ENCODE assay signal across 21 cellular contexts in genomic region chr15:99291643-99292042, GRCh38. TPM values are rescaled to one million over a fixed set of nuclear protein-coding genes. Genes with fewer than 3 reads are reported as not detected.
DNase-seq lines count a peak whose midpoint lies in the region; ATAC-seq, FAIRE-seq and TF ChIP-seq lines count a peak whose summit lies in the region.
"Had no signal": no experiment of that assay in that cellular context is flagged by ENCODE, and none has a peak within 500 bp of the region (broad histone marks: within the 10 kb centered on the region; RNA-seq: fewer than 3 reads in every experiment).

No MANE protein-coding gene starts in this region.

- POLR2A ChIA-PET in A549 (lab: Yijun Ruan, JAX): no interaction called here
- POLR2A ChIA-PET in activated CD4-positive, alpha-beta T cell treated with anti-CD3 and anti-CD28 coated beads, Interleukin-2, amount 10 ng/mL, durations not matched to agents 7 days and 5 days (lab: Charles Lee): no interaction called here

- TF ChIP-seq CTCF in A549 (IDR thresholded peaks at IDR 0.05) (no peak), DND-41 (IDR thresholded peaks at IDR 0.05; ENCODE audit: borderline replicate concordance, extremely low read depth, low read length, poor library complexity, severe bottlenecking) (no peak), progenitor cell of endocrine pancreas (IDR thresholded peaks at IDR 0.05; ENCODE audit: unreplicated experiment) (no peak), dorsolateral prefrontal cortex (IDR thresholded peaks at IDR 0.05 in 54 of 56, conservative IDR thresholded peaks at IDR 0.05 in 2 of 56; ENCODE audit: low read depth in 1 of 56, partially characterized antibody in 56 of 56) (no peak)

- H3K27me3 ChIP-seq in DND-41 (ENCODE audit: insufficient read depth, low read length, poor library complexity) (no peaks in the 10 kb centered on the region), dorsolateral prefrontal cortex (no peaks in the 10 kb centered on the region)
- H3K27me3 ChIP-seq: BLaER1 treated with 17β-estradiol and CSF1 and Interleukin-3, amounts not matched to agents 10 nM and 100 nM had no signal

- no peak overlapping the region for H3K4me3 ChIP-seq in A549
- no peak overlapping the region for H3K4me3 ChIP-seq in DND-41 (ENCODE audit: low read depth in 1 of 2, low read length in 2 of 2)
- H3K4me3 ChIP-seq in dorsolateral prefrontal cortex: no peak overlapping the region
- H3K4me3 ChIP-seq: BLaER1 treated with 17β-estradiol and CSF1 and Interleukin-3, amounts not matched to agents 10 nM and 100 nM had no signal

- H3K4me3 Mint-ChIP-seq in progenitor cell of endocrine pancreas (ENCODE audit: low read depth): no peak overlapping the region
- no peak overlapping the region for H3K4me3 Mint-ChIP-seq in activated CD4-positive, alpha-beta T cell treated with anti-CD3 and anti-CD28 coated beads, Interleukin-2, amount 10 ng/mL, durations not matched to agents 7 days and 5 days
- H3K4me3 Mint-ChIP-seq: B cell; CD4-positive, alpha-beta T cell; CD8-positive, alpha-beta T cell had no signal

- TF ChIP-seq POLR2A in A549 (IDR thresholded peaks at IDR 0.05; ENCODE audit: low read length): no peak

- peaks cover 15% of the 10 kb centered on the region for H3K9me3 Mint-ChIP-seq in progenitor cell of endocrine pancreas (ENCODE audit: low read depth)
- H3K9me3 Mint-ChIP-seq in activated CD4-positive, alpha-beta T cell treated with anti-CD3 and anti-CD28 coated beads, Interleukin-2, amount 10 ng/mL, durations not matched to agents 7 days and 5 days: peaks cover 8% of the 10 kb centered on the region
- H3K9me3 Mint-ChIP-seq: CD4-positive, alpha-beta T cell had no signal

- H4K20me1 ChIP-seq in DND-41 (ENCODE audit: insufficient read depth, low read length): no peaks in the 10 kb centered on the region
- H4K20me1 ChIP-seq: BLaER1 treated with 17β-estradiol and CSF1 and Interleukin-3, amounts not matched to agents 10 nM and 100 nM had no signal

- TF ChIP-seq EP300 in A549 (IDR thresholded peaks at IDR 0.05): no peak

- H3K27ac Mint-ChIP-seq in progenitor cell of endocrine pancreas: peak overlapping the region; percentile 68
- H3K27ac Mint-ChIP-seq in activated CD4-positive, alpha-beta T cell treated with anti-CD3 and anti-CD28 coated beads, Interleukin-2, amount 10 ng/mL, durations not matched to agents 7 days and 5 days: no peak overlapping the region
- H3K27ac Mint-ChIP-seq: B cell; CD4-positive, alpha-beta T cell; CD8-positive, alpha-beta T cell had no signal

- no peaks in the 10 kb centered on the region for H3K27me3 Mint-ChIP-seq in progenitor cell of endocrine pancreas
- no peaks in the 10 kb centered on the region for H3K27me3 Mint-ChIP-seq in activated CD4-positive, alpha-beta T cell treated with anti-CD3 and anti-CD28 coated beads, Interleukin-2, amount 10 ng/mL, durations not matched to agents 7 days and 5 days
- H3K27me3 Mint-ChIP-seq: B cell; CD4-positive, alpha-beta T cell had no signal

- H3K4me2 ChIP-seq in A549 (no peak overlapping the region), DND-41 (ENCODE audit: insufficient read depth, low read length) (no peak overlapping the region)
- H3K4me2 ChIP-seq: BLaER1 treated with 17β-estradiol and CSF1 and Interleukin-3, amounts not matched to agents 10 nM and 100 nM had no signal

- CTCF ChIA-PET in A549 (lab: Yijun Ruan, JAX): interaction anchor here (0.7 to 1.7 kb wide), 2 partner anchors 19 to 464 kb away, joined by 3 to 8 read pairs; no protein-coding TSS in a partner anchor
- CTCF ChIA-PET in activated CD4-positive, alpha-beta T cell treated with anti-CD3 and anti-CD28 coated beads, Interleukin-2, amount 10 ng/mL, durations not matched to agents 7 days and 5 days (lab: Charles Lee): no interaction called here

- no peaks in the 10 kb centered on the region for H3K4me1 Mint-ChIP-seq in progenitor cell of endocrine pancreas (ENCODE audit: low read depth)
- H3K4me1 Mint-ChIP-seq in activated CD4-positive, alpha-beta T cell treated with anti-CD3 and anti-CD28 coated beads, Interleukin-2, amount 10 ng/mL, durations not matched to agents 7 days and 5 days: peaks cover 6% of the 10 kb centered on the region

- H3K4me1 ChIP-seq in A549 (peaks cover 9% of the 10 kb centered on the region), DND-41 (ENCODE audit: insufficient read depth, low read length) (peaks cover 5% of the 10 kb centered on the region)
- H3K4me1 ChIP-seq: BLaER1 treated with 17β-estradiol and CSF1 and Interleukin-3, amounts not matched to agents 10 nM and 100 nM; Caco-2 had no signal

- DNase-seq in A549 (ENCODE audit: low read depth in 1 of 2, low spot score in 1 of 2) (no peak), DND-41 (no peak), progenitor cell of endocrine pancreas (ENCODE audit: low spot score, unreplicated experiment) (no peak), dorsolateral prefrontal cortex (no peak)
- DNase-seq in activated CD4-positive, alpha-beta T cell treated with anti-CD3 and anti-CD28 coated beads, Interleukin-2, amount 10 ng/mL, durations not matched to agents 7 days and 5 days: no peak
- DNase-seq: 8988T; AML-193; Caco-2; Calu3; CD4-positive, alpha-beta T cell; CD8-positive, alpha-beta T cell; DMS79 treated with DMSO at 0.1 percent for 48 hours; EL; GDM1 had no signal

- H3K9me3 ChIP-seq in A549: peaks cover 22% of the 10 kb centered on the region; the same call in 2 of the 3 replicates
- no peaks in the 10 kb centered on the region for H3K9me3 ChIP-seq in DND-41 (ENCODE audit: insufficient read depth, low read length, severe bottlenecking)
- H3K9me3 ChIP-seq: Caco-2 had no signal

- TF ChIP-seq RAD21 in A549 (conservative IDR thresholded peaks at IDR 0.05 in 1 of 2, IDR thresholded peaks at IDR 0.05 in 1 of 2): no peak

- FAIRE-seq in A549 (lab: Jason Lieb, UNC): peak; percentile 56
- FAIRE-seq: A204.1, D721Med, GM12891, GM19239 had no signal

- intact Hi-C loops in dorsolateral prefrontal cortex (cut with DNase I): no loop called here

- H3K36me3 Mint-ChIP-seq in progenitor cell of endocrine pancreas (ENCODE audit: insufficient read depth): peaks cover 30% of the 10 kb centered on the region
- peaks cover 25% of the 10 kb centered on the region for H3K36me3 Mint-ChIP-seq in activated CD4-positive, alpha-beta T cell treated with anti-CD3 and anti-CD28 coated beads, Interleukin-2, amount 10 ng/mL, durations not matched to agents 7 days and 5 days (ENCODE audit: low read depth)

- no peak overlapping the region for H3K27ac ChIP-seq in A549
- H3K27ac ChIP-seq in DND-41 (ENCODE audit: low read length): peak overlapping the region; percentile 50; the same call in 1 of the 2 replicates
- H3K27ac ChIP-seq in dorsolateral prefrontal cortex: no peak overlapping the region
- H3K27ac ChIP-seq: BLaER1 treated with 17β-estradiol and CSF1 and Interleukin-3, amounts not matched to agents 10 nM and 100 nM; C4-2B had no signal

- peaks cover 12% of the 10 kb centered on the region; the same call in 1 of the 2 replicates for H3K79me2 ChIP-seq in DND-41 (ENCODE audit: insufficient read depth, low read length)

- no peak overlapping the region for H3K9ac ChIP-seq in DND-41 (ENCODE audit: low read depth, low read length)
- H3K9ac ChIP-seq: BLaER1 treated with 17β-estradiol and CSF1 and Interleukin-3, amounts not matched to agents 10 nM and 100 nM had no signal

- no peak overlapping the region for H2AFZ ChIP-seq in DND-41 (ENCODE audit: low read depth, low read length)

- ATAC-seq in A549 (no peak), DND-41 (ENCODE audit: insufficient read depth, low read depth) (no peak)
- ATAC-seq: CD8-positive, alpha-beta T cell had no signal

- H3K36me3 ChIP-seq in DND-41 (ENCODE audit: insufficient read depth, low read length): peaks cover 49% of the 10 kb centered on the region

TF ChIP-seq in A549, 52 proteins besides CTCF, POLR2A, EP300 and RAD21:
- TF ChIP-seq FOSL2 (IDR thresholded peaks at IDR 0.05): no peak
- TF ChIP-seq FOSL2 (CRISPR knock-in tag; IDR thresholded peaks at IDR 0.05): no peak
- peak; percentile 56 for TF ChIP-seq ZFP36 (IDR thresholded peaks at IDR 0.05; ENCODE audit: borderline replicate concordance, partially characterized antibody)

RNA-seq across cellular contexts. Expression of gene LRRC28, which starts 40.4 kb away (rescaled TPM):
- polyA plus RNA-seq in A549 (2011; rRNA removed): 62.4 and 75.0 TPM in 2 replicates
- polyA plus RNA-seq in A549 (2012; cell fraction: cytosol; rRNA removed): 20.4 and 23.3 TPM in 2 replicates
- 7.8 and 13.6 TPM in 2 replicates for polyA plus RNA-seq in A549 (2012; cell fraction: nucleus; rRNA removed)
- polyA plus RNA-seq in A549 (2017; fragmentation: RNase III; extraction: RNeasy Plus Mini Kit Qiagen cat#74134 plus additional on column Dnase treatment): 18.2 to 22.3 TPM (median 19.6 TPM) in 3 replicates
- 50.7 and 58.5 TPM in 2 replicates for polyA minus RNA-seq in A549 (2011; rRNA and poly(A)+ RNA removed)
- 36.5 and 44.9 TPM in 2 replicates for total RNA-seq in progenitor cell of endocrine pancreas
- total RNA-seq in activated CD4-positive, alpha-beta T cell treated with anti-CD3 and anti-CD28 coated beads, Interleukin-2, amount 10 ng/mL, durations not matched to agents 7 days and 5 days: 10 to 100 TPM; 19.2 to 26.0 TPM
- total RNA-seq in dorsolateral prefrontal cortex: 10 to 100 TPM; 34.0 to 76.7 (median 52.3) TPM

RNA-seq across cellular contexts. Expression of gene TTC23, which starts 42.3 kb away (rescaled TPM):
- polyA plus RNA-seq in A549 (2011; rRNA removed) (7.0 and 18.7 TPM in 2 replicates), A549 (2017; fragmentation: RNase III; extraction: RNeasy Plus Mini Kit Qiagen cat#74134 plus additional on column Dnase treatment) (16.5 to 17.4 TPM (median 17.4 TPM) in 3 replicates)
- 2.3 and 3.7 TPM in 2 replicates for polyA plus RNA-seq in A549 (2012; cell fraction: cytosol; rRNA removed)
- polyA plus RNA-seq in A549 (2012; cell fraction: nucleus; rRNA removed): 3.4 and 6.9 TPM in 2 replicates
- polyA minus RNA-seq in A549 (2011; rRNA and poly(A)+ RNA removed): 7.9 and 8.4 TPM in 2 replicates
- total RNA-seq in progenitor cell of endocrine pancreas (23.0 and 28.4 TPM in 2 replicates), dorsolateral prefrontal cortex (10 to 100 TPM in 78 of 120 experiments, 1 to 10 TPM in 42; 4.6 to 24.9 (median 11.1) TPM)
- total RNA-seq in activated CD4-positive, alpha-beta T cell treated with anti-CD3 and anti-CD28 coated beads, Interleukin-2, amount 10 ng/mL, durations not matched to agents 7 days and 5 days: 1 to 10 TPM; 1.6 to 3.1 TPM
